8 cellular contexts compared by ENCODE assay signal in the genomic region with DNA sequence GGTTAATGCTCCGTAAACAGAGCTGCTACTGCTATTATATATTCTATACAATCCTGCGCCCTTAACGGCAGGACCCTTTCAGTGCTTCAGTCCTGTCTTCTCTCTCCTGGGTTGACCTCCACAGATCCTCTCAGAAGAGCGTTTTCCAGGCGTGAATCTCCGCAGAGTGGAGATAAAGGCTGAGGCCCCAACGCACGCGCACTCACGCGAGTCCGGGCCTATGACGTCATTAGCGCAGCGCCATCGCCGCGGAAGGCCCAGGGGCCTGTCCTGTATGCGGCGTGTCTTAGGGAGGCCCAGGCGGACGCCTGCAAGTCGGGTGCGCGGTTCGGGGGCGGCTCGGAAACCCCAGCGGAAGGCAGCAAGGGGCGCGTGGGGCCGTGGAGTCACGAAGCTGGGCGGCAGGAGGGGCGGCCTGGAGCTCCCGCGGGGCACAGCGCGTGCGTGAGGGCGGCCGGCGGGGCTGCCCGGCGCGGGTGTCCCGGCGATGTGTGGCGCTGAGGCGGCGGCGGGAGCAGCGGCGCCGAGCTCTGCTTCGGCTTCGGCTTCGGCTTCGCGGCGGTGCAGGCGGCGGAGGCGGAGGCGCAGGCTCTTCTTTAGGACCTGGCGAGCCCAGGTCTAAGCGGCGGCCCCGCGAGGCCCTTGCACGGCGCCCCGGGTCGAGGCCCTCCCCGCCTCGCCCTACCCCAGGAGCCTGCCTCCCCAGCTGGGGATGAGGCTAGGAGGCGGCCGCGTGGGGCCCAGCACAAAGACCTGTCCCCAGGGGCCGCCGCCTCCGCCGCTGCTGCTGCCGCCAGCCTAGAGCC. TPM values are rescaled to one million over a fixed set of nuclear protein-coding genes. Genes with fewer than 3 reads are reported as not detected.
DNase-seq lines count a peak whose midpoint lies in the region; ATAC-seq and TF ChIP-seq lines count a peak whose summit lies in the region.

A gene with protein sequence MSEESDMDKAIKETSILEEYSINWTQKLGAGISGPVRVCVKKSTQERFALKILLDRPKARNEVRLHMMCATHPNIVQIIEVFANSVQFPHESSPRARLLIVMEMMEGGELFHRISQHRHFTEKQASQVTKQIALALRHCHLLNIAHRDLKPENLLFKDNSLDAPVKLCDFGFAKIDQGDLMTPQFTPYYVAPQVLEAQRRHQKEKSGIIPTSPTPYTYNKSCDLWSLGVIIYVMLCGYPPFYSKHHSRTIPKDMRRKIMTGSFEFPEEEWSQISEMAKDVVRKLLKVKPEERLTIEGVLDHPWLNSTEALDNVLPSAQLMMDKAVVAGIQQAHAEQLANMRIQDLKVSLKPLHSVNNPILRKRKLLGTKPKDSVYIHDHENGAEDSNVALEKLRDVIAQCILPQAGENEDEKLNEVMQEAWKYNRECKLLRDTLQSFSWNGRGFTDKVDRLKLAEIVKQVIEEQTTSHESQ (plus strand): TSS at position 479 of the 806 bp plus-strand sequence. CDS start 506 bp downstream, outside the sequence.

- H3K36me3 ChIP-seq in gastroesophageal sphincter (peaks cover 0 to 15% of the 10 kb centered on the region in 2 donors), neutrophil (peaks cover 8% of the 10 kb centered on the region)

- CTCF ChIA-PET in activated naive CD4-positive, alpha-beta T cell treated with anti-CD3 and anti-CD28 coated beads for 36 hours (lab: Charles Lee) = interaction anchor here (0.6 to 1.3 kb wide), 2 partner anchors 33 to 397 kb away, joined by 3 read pairs; no protein-coding TSS in a partner anchor

- peaks cover 42% of the 10 kb centered on the region for H3K36me3 Mint-ChIP-seq in HFFc6 (ENCODE audit: low read depth)
- H3K36me3 Mint-ChIP-seq in activated naive CD4-positive, alpha-beta T cell treated with anti-CD3 and anti-CD28 coated beads for 36 hours (ENCODE audit: low read depth) = peaks cover 39% of the 10 kb centered on the region

- no peak for TF ChIP-seq EP300 in gastroesophageal sphincter (IDR thresholded peaks at IDR 0.05)

- peak; percentile 96 for TF ChIP-seq POLR2A in NB4 (IDR thresholded peaks at IDR 0.05; ENCODE audit: extremely low read depth, insufficient read length)
- peak; percentile 46 to 63 for TF ChIP-seq POLR2A in gastroesophageal sphincter (IDR thresholded peaks at IDR 0.05)

- peaks cover 4% of the 10 kb centered on the region for H3K27me3 Mint-ChIP-seq in HFFc6 (ENCODE audit: insufficient read depth)
- H3K27me3 Mint-ChIP-seq in activated naive CD4-positive, alpha-beta T cell treated with anti-CD3 and anti-CD28 coated beads for 36 hours (ENCODE audit: low read depth) = no peaks in the 10 kb centered on the region

- peak within 1 kb of the TSS; percentile 97 for H3K4me3 Mint-ChIP-seq in HFFc6
- H3K4me3 Mint-ChIP-seq in activated naive CD4-positive, alpha-beta T cell treated with anti-CD3 and anti-CD28 coated beads for 36 hours = peak within 1 kb of the TSS; percentile 91

- peak; percentile 96 for ATAC-seq in gastroesophageal sphincter

- H3K4me1 ChIP-seq in gastroesophageal sphincter (peaks cover 0 to 62% (median 27%) of the 10 kb centered on the region in 3 donors), neutrophil (ENCODE audit: control insufficient read depth in 1 of 2, insufficient read depth in 1 of 2, low read depth in 1 of 2, low read length in 1 of 2) (peaks cover 28 to 30% of the 10 kb centered on the region in 2 experiments)

- intact Hi-C loops in activated naive CD4-positive, alpha-beta T cell treated with anti-CD3 and anti-CD28 coated beads for 36 hours (cut with micrococcal nuclease) = loop anchor here (1.0 to 10.0 kb wide), 8 partner anchors 150 to 1097 kb away; partner anchors contain the start of genes ACAD10, ATXN2, ERP29 and HECTD4

- WGBS in gastroesophageal sphincter (ENCODE audit: low coverage in 1 of 2), 2 donors = 0% methylated on average over 10 of the region's 84 CpGs; no CpG with 5 or more reads in 1 of the 2 donors

- H3K4me3 ChIP-seq in NB4 (ENCODE audit: low read depth, low read length) (peak within 1 kb of the TSS; percentile 82), gastroesophageal sphincter (peak within 1 kb of the TSS; percentile 71 to 98), neutrophil (ENCODE audit: low read depth in 1 of 2, low read length in 1 of 2) (peak within 1 kb of the TSS; percentile 73 to 95)

- H3K9me3 Mint-ChIP-seq in HFFc6 = no peaks in the 10 kb centered on the region
- H3K9me3 Mint-ChIP-seq in activated naive CD4-positive, alpha-beta T cell treated with anti-CD3 and anti-CD28 coated beads for 36 hours = no peaks in the 10 kb centered on the region

- peak within 1 kb of the TSS; percentile 96 for H3K27ac Mint-ChIP-seq in HFFc6
- H3K27ac Mint-ChIP-seq in activated naive CD4-positive, alpha-beta T cell treated with anti-CD3 and anti-CD28 coated beads for 36 hours = peak within 1 kb of the TSS; percentile 95

- H3K27ac ChIP-seq in gastroesophageal sphincter (peak within 1 kb of the TSS; percentile 88 to 97 (median 94)), neutrophil (peak within 1 kb of the TSS; percentile 92)

- H3K27me3 ChIP-seq in gastroesophageal sphincter = no peaks in the 10 kb centered on the region
- no peaks in the 10 kb centered on the region for H3K27me3 ChIP-seq in neutrophil

- H3K9me3 ChIP-seq in gastroesophageal sphincter (no peaks in the 10 kb centered on the region), neutrophil (no peaks in the 10 kb centered on the region)

- DNase-seq in GM04504 (ENCODE audit: low read depth) (peak; percentile 88), HFFc6 (peak; percentile 90), NB4 (ENCODE audit: low read depth) (peak; percentile 99), SK-N-DZ (ENCODE audit: low spot score) (peak; percentile 97)
- peak; percentile 97 for DNase-seq in activated naive CD4-positive, alpha-beta T cell treated with anti-CD3 and anti-CD28 coated beads for 36 hours

- no peak for TF ChIP-seq CTCF in HFFc6 (IDR thresholded peaks at IDR 0.05)
- no peak for TF ChIP-seq CTCF in NB4 (IDR thresholded peaks at IDR 0.05; ENCODE audit: low read depth, low read length)
- TF ChIP-seq CTCF in gastroesophageal sphincter (IDR thresholded peaks at IDR 0.05) = peak in 1 of 4 experiments; percentile 19
- TF ChIP-seq CTCF in neutrophil (IDR thresholded peaks at IDR 0.05) = no peak
- TF ChIP-seq CTCF in subcutaneous adipose tissue (IDR thresholded peaks at IDR 0.05; ENCODE audit: low read depth) = no peak

- H3K4me1 Mint-ChIP-seq in HFFc6 (ENCODE audit: low read depth) = peaks cover 49% of the 10 kb centered on the region
- H3K4me1 Mint-ChIP-seq in activated naive CD4-positive, alpha-beta T cell treated with anti-CD3 and anti-CD28 coated beads for 36 hours (ENCODE audit: low read depth) = peaks cover 54% of the 10 kb centered on the region

RNA-seq across cellular contexts. Expression of the gene that starts here (rescaled TPM):
- 10 to 100 TPM; 31.2 to 36.7 (median 34.1) TPM for total RNA-seq in HFFc6 (2021; fragmentation: NEBNext Ultra II Directional; extraction: Animal tissue kit (Norgen Biotek cat#: 25700))
- polyA plus RNA-seq in SK-N-DZ (2014; cell fraction: cytosol; rRNA removed) = 81.5 and 123 TPM in 2 replicates
- 120 and 128 TPM in 2 replicates for polyA plus RNA-seq in SK-N-DZ (2014; cell fraction: nucleus; rRNA removed)
- total RNA-seq in activated naive CD4-positive, alpha-beta T cell treated with anti-CD3 and anti-CD28 coated beads for 36 hours = 10 to 100 TPM; 41.9 to 43.6 TPM
- total RNA-seq in gastroesophageal sphincter (10 to 100 TPM; 40.7 to 70.4 (median 50.4) TPM), subcutaneous adipose tissue (10 to 100 TPM; 31.9 to 52.2 (median 43.1) TPM)

Comparison
In these comparisons a context has a peak if more than half of its experiments do, and no peak if none do; other contexts are left out.
1. Peak in every context shown above with its lines: DNase-seq, ATAC-seq, H3K4me3 ChIP-seq and H3K27ac ChIP-seq.